Comparison of ENCODE assay signal across 15 cellular contexts in the genomic region with DNA sequence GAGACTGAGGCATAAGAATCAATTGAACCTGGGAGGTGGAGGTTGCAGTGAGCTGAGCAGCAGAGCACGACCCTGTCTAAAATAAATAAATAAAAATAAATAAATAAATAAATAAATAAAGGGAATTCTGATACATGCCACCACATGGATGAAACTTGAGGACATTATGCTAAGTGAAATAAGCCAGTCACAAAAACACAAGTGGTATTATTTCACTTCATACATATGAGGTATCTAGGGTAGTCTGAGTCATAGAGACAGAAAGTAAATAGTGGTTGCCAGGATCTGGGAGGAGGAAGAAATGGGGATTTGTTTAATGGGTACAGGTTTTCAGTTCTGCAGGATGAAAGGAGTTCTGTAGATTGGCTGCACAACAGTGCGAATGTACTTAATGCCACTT. TPM values are rescaled to one million over a fixed set of nuclear protein-coding genes. Genes with fewer than 3 reads are reported as not detected.
DNase-seq lines count a peak whose midpoint lies in the region; ATAC-seq and TF ChIP-seq lines count a peak whose summit lies in the region.
"Had no signal": no experiment of that assay in that cellular context is flagged by ENCODE, and none has a peak within 500 bp of the region (broad histone marks: within the 10 kb centered on the region; RNA-seq: fewer than 3 reads in every experiment).

No MANE protein-coding gene starts in this region.

- H3K27me3 ChIP-seq in AG04450 (ENCODE audit: control insufficient read depth, insufficient read depth, low read length) = peaks cover 21% of the 10 kb centered on the region
- H3K27me3 ChIP-seq in adipocyte (replicated peaks; ENCODE audit: control insufficient read depth, insufficient read depth, low read length) = peaks cover 37% of the 10 kb centered on the region
- H3K27me3 ChIP-seq: BLaER1 treated with 17β-estradiol and CSF1 and Interleukin-3, amounts not matched to agents 10 nM and 100 nM; cardiac muscle cell; uterus had no signal

- no peak overlapping the region for H3K27ac Mint-ChIP-seq in T-cell
- H3K27ac Mint-ChIP-seq: activated B cell treated with CpG ODN at 0.5 μM for 24 hours; activated T-cell treated with anti-CD3 and anti-CD28 coated beads, Interleukin-2, amount 50 U/mL, for 72 hours had no signal

- H3K9me3 ChIP-seq in AG04450 (ENCODE audit: control insufficient read depth, insufficient read depth, low read length) (no peaks in the 10 kb centered on the region), adipocyte (ENCODE audit: control insufficient read depth, low read length) (no peaks in the 10 kb centered on the region)
- H3K9me3 ChIP-seq: BLaER1 treated with 17β-estradiol and CSF1 and Interleukin-3, amounts not matched to agents 10 nM and 100 nM; esophagus muscularis mucosa; uterus had no signal

- H3K36me3 ChIP-seq in adipocyte (ENCODE audit: control insufficient read depth, insufficient read depth, low read length, severe bottlenecking) = no peaks in the 10 kb centered on the region
- H3K36me3 ChIP-seq: BLaER1 treated with 17β-estradiol and CSF1 and Interleukin-3, amounts not matched to agents 10 nM and 100 nM; cardiac muscle cell; esophagus muscularis mucosa; uterus had no signal

- DNase-seq in AG04450 (ENCODE audit: low read depth, low spot score) (peak; percentile 32), HT-29 (ENCODE audit: low spot score) (peak; percentile 55), adipocyte (ENCODE audit: low read depth) (peak; percentile 35), hepatic stellate cell (ENCODE audit: low spot score) (peak; percentile 45), GM20000 (ENCODE audit: low spot score) (no peak), NCI-H1930 (lab: John Stamatoyannopoulos, UW) (no peak), COLO668 (lab: John Stamatoyannopoulos, UW; ENCODE audit: unreplicated experiment) (no peak), T-cell (no peak)
- DNase-seq: activated B cell treated with CpG ODN at 0.5 μM for 24 hours; activated T-cell treated with anti-CD3 and anti-CD28 coated beads, Interleukin-2, amount 50 U/mL, for 72 hours; uterus had no signal

- no peaks in the 10 kb centered on the region for H3K4me1 Mint-ChIP-seq in T-cell
- H3K4me1 Mint-ChIP-seq: activated B cell treated with CpG ODN at 0.5 μM for 24 hours had no signal

- no peaks in the 10 kb centered on the region for H3K27me3 Mint-ChIP-seq in T-cell
- H3K27me3 Mint-ChIP-seq: activated B cell treated with CpG ODN at 0.5 μM for 24 hours had no signal

- no peak for ATAC-seq in T-cell (replicated peaks in 1 of 4)
- ATAC-seq: activated T-cell treated with anti-CD3 and anti-CD28 coated beads, Interleukin-2, amount 50 U/mL, for 72 hours had no signal

- no peaks in the 10 kb centered on the region for H3K9me3 Mint-ChIP-seq in T-cell
- H3K9me3 Mint-ChIP-seq: activated B cell treated with CpG ODN at 0.5 μM for 24 hours; activated T-cell treated with anti-CD3 and anti-CD28 coated beads, Interleukin-2, amount 50 U/mL, for 72 hours had no signal

- H3K9ac ChIP-seq in adipocyte (ENCODE audit: low read length) = no peak overlapping the region

- POLR2A ChIA-PET in AG04450 (lab: Yijun Ruan, JAX) = interaction anchor here (0.7 kb wide), 1 partner anchor 95 kb away, joined by 4 read pairs; no protein-coding TSS in a partner anchor
- POLR2A ChIA-PET in T-cell (lab: Charles Lee) = no interaction called here

- CTCF ChIA-PET in AG04450 (lab: Charles Lee) (interaction anchor here (1.4 kb wide), 1 partner anchor 93 kb away, joined by 4 read pairs; no protein-coding TSS in a partner anchor), T-cell (lab: Charles Lee) (interaction anchor here in 1 of 2 donors (0.7 kb wide), 1 partner anchor 85 kb away, joined by 10 read pairs; no protein-coding TSS in a partner anchor)

- H3K36me3 Mint-ChIP-seq in T-cell = no peaks in the 10 kb centered on the region

- H3K27ac ChIP-seq in AG04450 (ENCODE audit: low read depth, low read length) = no peak overlapping the region
- H3K27ac ChIP-seq: esophagus muscularis mucosa, uterus had no signal

- TF ChIP-seq CTCF in AG04450 (IDR thresholded peaks at IDR 0.05; ENCODE audit: low read depth, low read length) = no peak
- no peak for TF ChIP-seq CTCF in GM20000 (IDR thresholded peaks at IDR 0.05; ENCODE audit: extremely low read depth, missing control alignments)

- no peaks in the 10 kb centered on the region for H3K4me1 ChIP-seq in adipocyte (ENCODE audit: control insufficient read depth, insufficient read depth, low read length)
- H3K4me1 ChIP-seq: uterus had no signal

- no peak overlapping the region for H3K4me3 Mint-ChIP-seq in T-cell
- H3K4me3 Mint-ChIP-seq: activated B cell treated with CpG ODN at 0.5 μM for 24 hours; activated T-cell treated with anti-CD3 and anti-CD28 coated beads, Interleukin-2, amount 50 U/mL, for 72 hours had no signal

- no peak overlapping the region for H3K4me3 ChIP-seq in AG04450 (ENCODE audit: low read depth, low read length)
- H3K4me3 ChIP-seq in adipocyte (ENCODE audit: low read length) = no peak overlapping the region
- H3K4me3 ChIP-seq: BLaER1 treated with 17β-estradiol and CSF1 and Interleukin-3, amounts not matched to agents 10 nM and 100 nM; cardiac muscle cell; esophagus muscularis mucosa; uterus had no signal

RNA-seq across cellular contexts. Expression of a gene that starts 16.3 kb away (rescaled TPM):
- polyA plus RNA-seq in AG04450 (2011; rRNA removed) = 0.74 and 0.79 TPM in 2 replicates
- polyA minus RNA-seq in AG04450 (2011; rRNA and poly(A)+ RNA removed) = 5.1 and 5.4 TPM in 2 replicates
- total RNA-seq in HT-29 (2014; rRNA removed; shearing (Covaris generic)) = 0.47 and 2.2 TPM in 2 replicates
- total RNA-seq in T-cell = 1 to 10 TPM; 2.4 to 5.7 (median 4.6) TPM
- polyA plus RNA-seq: keratinocyte had no signal

RNA-seq across cellular contexts. Expression of a gene that starts 53.4 kb away (rescaled TPM):
- not detected in 2 replicates for polyA plus RNA-seq in AG04450 (2011; rRNA removed)
- polyA minus RNA-seq in AG04450 (2011; rRNA and poly(A)+ RNA removed) = not detected in 2 replicates
- 0.05 TPM in 1 of 2 replicates, not detected in the other for total RNA-seq in HT-29 (2014; rRNA removed; shearing (Covaris generic))
- total RNA-seq in T-cell = 1 to 10 TPM in 1 of 5 donors, under 1 TPM in 1, not detected in 3; 0.49 to 1.6 TPM
- total RNA-seq: activated B cell treated with CpG ODN at 0.5 μM for 24 hours; activated T-cell treated with anti-CD3 and anti-CD28 coated beads, Interleukin-2, amount 50 U/mL, for 72 hours had no signal
- polyA plus RNA-seq: keratinocyte had no signal

Comparison
In these comparisons a context has a peak if more than half of its experiments do, and no peak if none do; other contexts are left out.
1. DNase-seq: peak in AG04450 (single experiment), HT-29 (single experiment), adipocyte (single experiment) and hepatic stellate cell (single experiment); none in GM20000 (single experiment), NCI-H1930 (0 of 2), COLO668 (single experiment) and T-cell (0 of 34).